Comparison of ENCODE assay signal across 2 cellular contexts in the genomic region with DNA sequence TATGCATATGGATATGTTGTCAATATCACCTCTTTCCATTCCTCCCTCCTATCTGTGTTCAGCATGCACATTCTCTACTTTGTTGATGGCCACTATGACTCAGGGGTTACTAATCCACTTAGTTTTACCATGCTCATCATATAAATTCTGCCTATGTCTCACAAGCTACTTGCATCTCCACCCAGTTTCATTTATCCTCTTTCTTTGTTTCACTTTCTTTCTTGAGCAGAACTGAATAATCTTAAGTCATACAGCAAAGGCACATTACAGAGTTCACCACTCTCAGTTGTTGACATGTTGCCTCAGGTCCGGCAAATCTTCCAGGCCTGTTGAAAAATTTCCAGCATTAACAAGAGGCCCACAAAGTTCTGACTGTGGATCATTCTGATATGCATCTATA.
TF ChIP-seq lines count a peak whose summit lies in the region.

No MANE protein-coding gene starts in this region.

TF ChIP-seq in SK-N-SH, 30 proteins besides CTCF, POLR2A, EP300 and RAD21 (continued from another document):
- TF ChIP-seq FOXM1 (IDR thresholded peaks at IDR 0.05; ENCODE audit: low read depth), result 0 out of 2 replicates have a peak, but pooled peaks have one; percentile 18
- TF ChIP-seq EZH2phosphoT487 (IDR thresholded peaks at IDR 0.05; ENCODE audit: borderline replicate concordance, low read depth), result no peak
- TF ChIP-seq RXRA (IDR thresholded peaks at IDR 0.05; ENCODE audit: borderline replicate concordance, low read depth), result peak; percentile 50; the same call in 1 of the 2 replicates
- TF ChIP-seq NFIC (IDR thresholded peaks at IDR 0.05; ENCODE audit: borderline replicate concordance), result peak; percentile 47; the same call in 1 of the 2 replicates

TF ChIP-seq in WTC11, 78 proteins besides CTCF, POLR2A, EP300 and RAD21 (continued from another document):
- TF ChIP-seq E2F1 (CRISPR knock-in tag; IDR thresholded peaks at IDR 0.05) (no peak), EMX1 (CRISPR knock-in tag; IDR thresholded peaks at IDR 0.05) (no peak), ZNF219 (CRISPR knock-in tag; IDR thresholded peaks at IDR 0.05; ENCODE audit: borderline replicate concordance) (no peak), NR1H2 (CRISPR knock-in tag; IDR thresholded peaks at IDR 0.05) (no peak), GRHL2 (CRISPR knock-in tag; IDR thresholded peaks at IDR 0.05; ENCODE audit: insufficient replicate concordance, severe bottlenecking) (no peak), OVOL2 (CRISPR knock-in tag; IDR thresholded peaks at IDR 0.05; ENCODE audit: borderline replicate concordance) (no peak)
TF ChIP-seq in WTC11: peak in this region for 0.
